In genomic region chr12:53380797-53381738, GRCh38 we compare ENCODE assay signal across 8 cellular contexts. TPM values are rescaled to one million over a fixed set of nuclear protein-coding genes. Genes with fewer than 3 reads are reported as not detected.
DNase-seq lines count a peak whose midpoint lies in the region; ATAC-seq and TF ChIP-seq lines count a peak whose summit lies in the region.

No MANE protein-coding gene starts in this region.

- no peak for ATAC-seq in effector memory CD8-positive, alpha-beta T cell (replicated peaks)
- no peak for ATAC-seq in HG02970 (IDR thresholded peaks at IDR 0.05; ENCODE audit: low FRiP score, unreplicated experiment)

- no peaks in the 10 kb centered on the region for H3K9me3 Mint-ChIP-seq in effector memory CD8-positive, alpha-beta T cell
- H3K9me3 Mint-ChIP-seq in nephron progenitor cell: no peaks in the 10 kb centered on the region

- no peak overlapping the region for H2AFZ ChIP-seq in OCI-LY3 (ENCODE audit: low read depth, low read length)

- H3K36me3 ChIP-seq in GM06990 (ENCODE audit: control insufficient read depth, insufficient read depth, low read length): peaks cover 11% of the 10 kb centered on the region
- H3K36me3 ChIP-seq in OCI-LY3 (replicated peaks; ENCODE audit: low read depth, low read length): peaks cover 31% of the 10 kb centered on the region

- peak overlapping the region; percentile 82 for H3K4me2 ChIP-seq in OCI-LY3 (ENCODE audit: low read length)

- H3K27me3 ChIP-seq in GM06990 (replicated peaks; ENCODE audit: control insufficient read depth, insufficient read depth, low read length) (no peaks in the 10 kb centered on the region), OCI-LY3 (ENCODE audit: low read depth, low read length) (no peaks in the 10 kb centered on the region)

- H3K79me2 ChIP-seq in OCI-LY3 (ENCODE audit: low read length): peaks cover 49% of the 10 kb centered on the region

- H4K20me1 ChIP-seq in OCI-LY3 (ENCODE audit: insufficient read depth, low read length): peaks cover 11% of the 10 kb centered on the region

- H3K36me3 Mint-ChIP-seq in effector memory CD8-positive, alpha-beta T cell (ENCODE audit: insufficient read depth): peaks cover 51% of the 10 kb centered on the region
- H3K36me3 Mint-ChIP-seq in nephron progenitor cell (ENCODE audit: low read depth): peaks cover 33% of the 10 kb centered on the region

- H3K4me1 ChIP-seq in OCI-LY3 (ENCODE audit: low read length): peaks cover 20% of the 10 kb centered on the region

- no peaks in the 10 kb centered on the region for H3K9me3 ChIP-seq in OCI-LY3 (ENCODE audit: insufficient read depth, low read length)

- H3K27ac ChIP-seq in OCI-LY3 (ENCODE audit: low read length): peak overlapping the region; percentile 35

- no peaks in the 10 kb centered on the region for H3K27me3 Mint-ChIP-seq in effector memory CD8-positive, alpha-beta T cell
- no peaks in the 10 kb centered on the region for H3K27me3 Mint-ChIP-seq in nephron progenitor cell (ENCODE audit: low read depth, poor library complexity)

- H3K4me1 Mint-ChIP-seq in effector memory CD8-positive, alpha-beta T cell (ENCODE audit: low read depth in 2 of 2): peaks cover 31 to 42% of the 10 kb centered on the region in 2 donors
- peaks cover 50% of the 10 kb centered on the region for H3K4me1 Mint-ChIP-seq in nephron progenitor cell

- peak overlapping the region; percentile 59 for H3K9ac ChIP-seq in OCI-LY3 (ENCODE audit: low read length)

- no peak for TF ChIP-seq CTCF in GM06990 (IDR thresholded peaks at IDR 0.05; ENCODE audit: insufficient read depth, low read length, poor library complexity, severe bottlenecking)
- no peak for TF ChIP-seq CTCF in OCI-LY3 (IDR thresholded peaks at IDR 0.05; ENCODE audit: low read depth, low read length)
- no peak for TF ChIP-seq CTCF in nephron progenitor cell (IDR thresholded peaks at IDR 0.05)

- H3K4me3 ChIP-seq in GM06990 (replicated peaks; ENCODE audit: low read depth, low read length): peak overlapping the region; percentile 69
- peak overlapping the region; percentile 82 for H3K4me3 ChIP-seq in OCI-LY3 (ENCODE audit: low read length)

- H3K4me3 Mint-ChIP-seq in effector memory CD8-positive, alpha-beta T cell: peak overlapping the region; percentile 81 to 91
- H3K4me3 Mint-ChIP-seq in nephron progenitor cell: peak overlapping the region; percentile 93

- DNase-seq in GM06990 (ENCODE audit: extremely low read depth, insufficient read length) (no peak), nephron progenitor cell (peak; percentile 41), T-helper 9 cell (no peak), NCI-H446 treated with DMSO at 0.1 percent for 48 hours (lab: John Stamatoyannopoulos, UW) (no peak), mesenteric fat pad (ENCODE audit: low spot score) (no peak)
- no peak for DNase-seq in effector memory CD8-positive, alpha-beta T cell

- peak overlapping the region; percentile 44 to 75 for H3K27ac Mint-ChIP-seq in effector memory CD8-positive, alpha-beta T cell
- H3K27ac Mint-ChIP-seq in nephron progenitor cell: peak overlapping the region; percentile 98

RNA-seq across cellular contexts. Expression of gene SP1, which starts 1.1 kb away (rescaled TPM):
- total RNA-seq in mesenteric fat pad: 60.5 TPM

RNA-seq across cellular contexts. Expression of gene AMHR2, which starts 42.6 kb away (rescaled TPM):
- not detected for total RNA-seq in mesenteric fat pad

RNA-seq across cellular contexts. Expression of gene SP7, which starts 44.9 kb away (rescaled TPM):
- total RNA-seq in mesenteric fat pad: not detected

RNA-seq across cellular contexts. Expression of gene AAAS, which starts 59.7 kb away (rescaled TPM):
- 36.4 TPM for total RNA-seq in mesenteric fat pad
